In the genomic region with DNA sequence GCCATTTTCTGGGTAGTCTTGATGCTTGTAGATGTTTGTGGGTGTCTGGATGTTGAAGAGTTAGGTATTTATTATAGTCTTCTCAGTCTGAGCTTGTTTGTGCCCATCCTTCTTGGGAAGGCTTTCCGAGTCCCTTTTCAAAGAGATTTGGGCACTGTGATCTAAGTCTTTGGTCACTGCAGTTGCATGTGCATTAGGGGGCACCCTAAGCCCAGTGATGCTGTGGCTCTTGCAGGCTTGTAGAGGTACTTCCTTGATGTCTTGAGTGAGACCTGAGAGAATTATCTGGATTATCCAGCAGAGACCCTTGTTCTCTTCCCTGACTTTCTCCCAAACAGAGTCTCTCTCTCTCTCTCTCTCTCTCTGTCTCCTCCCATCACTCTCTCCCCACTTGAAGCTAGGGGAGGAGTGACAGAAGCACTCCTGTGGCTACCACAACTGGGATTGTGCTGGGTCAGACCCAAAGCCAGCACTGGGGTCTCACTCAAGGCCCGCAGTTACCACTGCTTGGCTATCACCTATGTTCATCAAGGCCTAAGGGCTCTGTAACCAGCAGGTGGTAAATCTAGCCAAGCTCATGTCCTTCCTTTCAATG, we compare ENCODE assay signal across 8 cellular contexts.
DNase-seq lines count a peak whose midpoint lies in the region; ATAC-seq and TF ChIP-seq lines count a peak whose summit lies in the region.

No MANE protein-coding gene starts in this region.

- WGBS in liver = 87% methylated on average over 2 of the region's 2 CpGs

- H3K36me3 ChIP-seq in GM23338 (ENCODE audit: insufficient read depth) = no peaks in the 10 kb centered on the region
- no peaks in the 10 kb centered on the region for H3K36me3 ChIP-seq in OCI-LY1 (ENCODE audit: insufficient read depth, low read length)
- no peaks in the 10 kb centered on the region for H3K36me3 ChIP-seq in liver (ENCODE audit: control insufficient read depth in 4 of 4, insufficient read depth in 3 of 4, low read depth in 1 of 4, low read length in 3 of 4)
- H3K36me3 ChIP-seq in CD4-positive, alpha-beta memory T cell (ENCODE audit: insufficient read depth, low read length) = no peaks in the 10 kb centered on the region

- in situ Hi-C loops in G401 (cut with HindIII; ENCODE audit: low sequenced_read_pairs) = no loop called here

- H3K27me3 Mint-ChIP-seq in GM23338 (ENCODE audit: insufficient read depth, low read depth, poor library complexity) = peaks cover 2% of the 10 kb centered on the region
- peaks cover 0 to 2% of the 10 kb centered on the region in 2 donors for H3K27me3 Mint-ChIP-seq in CD4-positive, alpha-beta memory T cell

- no peaks in the 10 kb centered on the region for H3K79me2 ChIP-seq in GM23338 (replicated peaks; ENCODE audit: insufficient read depth)
- H3K79me2 ChIP-seq in OCI-LY1 (ENCODE audit: insufficient read depth, low read length) = no peaks in the 10 kb centered on the region

- H3K27ac ChIP-seq in GM23338 (ENCODE audit: low read depth) (no peak overlapping the region), OCI-LY1 (ENCODE audit: low read depth, low read length, poor library complexity, severe bottlenecking) (no peak overlapping the region), coronary artery (no peak overlapping the region), liver (ENCODE audit: low read depth in 1 of 2, low read length in 2 of 2) (no peak overlapping the region)
- no peak overlapping the region for H3K27ac ChIP-seq in CD4-positive, alpha-beta memory T cell (ENCODE audit: low read depth, low read length)

- H3K27ac Mint-ChIP-seq in GM23338 = no peak overlapping the region
- H3K27ac Mint-ChIP-seq in CD4-positive, alpha-beta memory T cell = no peak overlapping the region

- H3K4me1 ChIP-seq in GM23338 (ENCODE audit: insufficient read depth) = no peaks in the 10 kb centered on the region
- H3K4me1 ChIP-seq in OCI-LY1 (ENCODE audit: insufficient read depth, low read length, severe bottlenecking) = peaks cover 8% of the 10 kb centered on the region
- H3K4me1 ChIP-seq in liver (ENCODE audit: control insufficient read depth in 4 of 4, insufficient read depth in 4 of 4, low read length in 3 of 4) = no peaks in the 10 kb centered on the region
- H3K4me1 ChIP-seq in CD4-positive, alpha-beta memory T cell (ENCODE audit: insufficient read depth, low read length) = no peaks in the 10 kb centered on the region

- POLR2A ChIA-PET in CD4-positive, alpha-beta memory T cell (lab: Charles Lee; ENCODE audit: partially characterized antibody) = no interaction called here

- H4K20me1 ChIP-seq in GM23338 (replicated peaks; ENCODE audit: insufficient read depth) (no peaks in the 10 kb centered on the region), OCI-LY1 (ENCODE audit: insufficient read depth, low read length) (no peaks in the 10 kb centered on the region)

- no peaks in the 10 kb centered on the region for H3K36me3 Mint-ChIP-seq in GM23338 (ENCODE audit: low read depth)
- H3K36me3 Mint-ChIP-seq in CD4-positive, alpha-beta memory T cell = no peaks in the 10 kb centered on the region

- H3K4me1 Mint-ChIP-seq in GM23338 = no peaks in the 10 kb centered on the region; the same call in 2 of the 3 replicates
- no peaks in the 10 kb centered on the region for H3K4me1 Mint-ChIP-seq in CD4-positive, alpha-beta memory T cell

- no peaks in the 10 kb centered on the region for H3F3A ChIP-seq in GM23338 (replicated peaks; ENCODE audit: low read depth)
- H3F3A ChIP-seq in OCI-LY1 (ENCODE audit: insufficient read depth, low read length) = no peaks in the 10 kb centered on the region

- TF ChIP-seq CTCF in GM23338 (conservative IDR thresholded peaks at IDR 0.05; ENCODE audit: low read depth in 2 of 2) (peak; percentile 95 to 96), OCI-LY1 (IDR thresholded peaks at IDR 0.05; ENCODE audit: low read length) (peak; percentile 84), coronary artery (IDR thresholded peaks at IDR 0.05) (no peak), liver (IDR thresholded peaks at IDR 0.05; ENCODE audit: low read depth, low read length, missing input control) (peak; percentile 56)

- peak; percentile 81 to 86 for TF ChIP-seq RAD21 in liver (IDR thresholded peaks at IDR 0.05)

- no peak overlapping the region for H3K4me3 Mint-ChIP-seq in GM23338
- no peak overlapping the region for H3K4me3 Mint-ChIP-seq in CD4-positive, alpha-beta memory T cell

- peak; percentile 15 for DNase-seq in G401 (ENCODE audit: low spot score)
- peak; percentile 83 for DNase-seq in GM23338 (ENCODE audit: low spot score)
- DNase-seq in coronary artery (ENCODE audit: low spot score) = peak; percentile 72
- no peak for DNase-seq in NCI-H1436 (lab: John Stamatoyannopoulos, UW)
- DNase-seq in CD4-positive, alpha-beta memory T cell = no peak

- no peak overlapping the region for H3K4me2 ChIP-seq in GM23338
- H3K4me2 ChIP-seq in OCI-LY1 (ENCODE audit: low read length) = no peak overlapping the region

- H3K9me2 ChIP-seq in GM23338 (ENCODE audit: insufficient read depth) (0 out of 2 replicates have a peak, but pooled peaks cover 4% of the 10 kb centered on the region), OCI-LY1 (ENCODE audit: low read depth, low read length) (no peaks in the 10 kb centered on the region)

- no peaks in the 10 kb centered on the region for H3K27me3 ChIP-seq in GM23338 (ENCODE audit: insufficient read depth)
- no peaks in the 10 kb centered on the region for H3K27me3 ChIP-seq in OCI-LY1 (ENCODE audit: insufficient read depth, low read length)
- no peaks in the 10 kb centered on the region for H3K27me3 ChIP-seq in liver (ENCODE audit: control insufficient read depth in 4 of 4, insufficient read depth in 4 of 4, low read length in 3 of 4)
- H3K27me3 ChIP-seq in CD4-positive, alpha-beta memory T cell (ENCODE audit: insufficient read depth, low read length) = no peaks in the 10 kb centered on the region

- ATAC-seq in GM23338 = peak; percentile 100
- no peak for ATAC-seq in GM19455 (IDR thresholded peaks at IDR 0.05; ENCODE audit: unreplicated experiment)

- H3K9ac ChIP-seq in OCI-LY1 (ENCODE audit: low read length) (no peak overlapping the region), liver (ENCODE audit: low read depth in 1 of 2, low read length in 2 of 2) (no peak overlapping the region)

- H3K9me3 Mint-ChIP-seq in GM23338 = peaks cover 4% of the 10 kb centered on the region; the same call in 1 of the 3 replicates
- peaks cover 0 to 19% (median 11%) of the 10 kb centered on the region in 8 donors for H3K9me3 Mint-ChIP-seq in CD4-positive, alpha-beta memory T cell

- H3K9me3 ChIP-seq in OCI-LY1 (ENCODE audit: low read length) (no peaks in the 10 kb centered on the region), liver (ENCODE audit: control insufficient read depth in 4 of 4, low read length in 3 of 4) (peaks cover 0 to 4% (median 0%) of the 10 kb centered on the region in 4 donors)
- no peaks in the 10 kb centered on the region for H3K9me3 ChIP-seq in CD4-positive, alpha-beta memory T cell (ENCODE audit: control insufficient read depth in 1 of 2, low read length in 2 of 2)

- intact Hi-C loops in CD4-positive, alpha-beta memory T cell (cut with micrococcal nuclease) = no loop called here

- CTCF ChIA-PET in CD4-positive, alpha-beta memory T cell (lab: Charles Lee; ENCODE audit: partially characterized antibody) = no interaction called here

- H2AFZ ChIP-seq in GM23338 = peak overlapping the region; percentile 88
- no peak overlapping the region for H2AFZ ChIP-seq in OCI-LY1 (ENCODE audit: low read length)

- H3K4me3 ChIP-seq in GM23338 (no peak overlapping the region), OCI-LY1 (ENCODE audit: low read depth, low read length, poor library complexity, severe bottlenecking) (no peak overlapping the region), coronary artery (no peak overlapping the region), liver (ENCODE audit: low read depth in 1 of 3, low read length in 3 of 3) (no peak overlapping the region)
- no peak overlapping the region for H3K4me3 ChIP-seq in CD4-positive, alpha-beta memory T cell (ENCODE audit: low read length in 2 of 2)

TF ChIP-seq in GM23338, 12 proteins besides CTCF, POLR2A, EP300 and RAD21 (continues in another document):
- TF ChIP-seq ZNF331 (CRISPR knock-in tag; IDR thresholded peaks at IDR 0.05; ENCODE audit: low read depth) = no peak
- no peak for TF ChIP-seq STAT1 (IDR thresholded peaks at IDR 0.05; ENCODE audit: unreplicated experiment)
- TF ChIP-seq ZNF114 (CRISPR knock-in tag; IDR thresholded peaks at IDR 0.05) = no peak
- TF ChIP-seq NANOG (IDR thresholded peaks at IDR 0.05; ENCODE audit: borderline replicate concordance) = no peak
- no peak for TF ChIP-seq JUNB (IDR thresholded peaks at IDR 0.05; ENCODE audit: unreplicated experiment)
- TF ChIP-seq CREB1 (CRISPR knock-in tag; IDR thresholded peaks at IDR 0.05; ENCODE audit: low read depth) = no peak

TF ChIP-seq in liver, 16 proteins besides CTCF, POLR2A, EP300 and RAD21:
- TF ChIP-seq YY1 (IDR thresholded peaks at IDR 0.05) = no peak
- no peak for TF ChIP-seq EGR1 (IDR thresholded peaks at IDR 0.05; ENCODE audit: low read depth in 2 of 2)
- TF ChIP-seq SP1 (IDR thresholded peaks at IDR 0.05) = no peak
- no peak for TF ChIP-seq HNF4G (IDR thresholded peaks at IDR 0.05)
- no peak for TF ChIP-seq JUND (IDR thresholded peaks at IDR 0.05)
- TF ChIP-seq RXRA (IDR thresholded peaks at IDR 0.05) = no peak
- no peak for TF ChIP-seq FOXA2 (IDR thresholded peaks at IDR 0.05)
- TF ChIP-seq, protein P1, sequence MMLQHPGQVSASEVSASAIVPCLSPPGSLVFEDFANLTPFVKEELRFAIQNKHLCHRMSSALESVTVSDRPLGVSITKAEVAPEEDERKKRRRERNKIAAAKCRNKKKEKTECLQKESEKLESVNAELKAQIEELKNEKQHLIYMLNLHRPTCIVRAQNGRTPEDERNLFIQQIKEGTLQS (IDR thresholded peaks at IDR 0.05) = no peak
- TF ChIP-seq, protein P2, sequence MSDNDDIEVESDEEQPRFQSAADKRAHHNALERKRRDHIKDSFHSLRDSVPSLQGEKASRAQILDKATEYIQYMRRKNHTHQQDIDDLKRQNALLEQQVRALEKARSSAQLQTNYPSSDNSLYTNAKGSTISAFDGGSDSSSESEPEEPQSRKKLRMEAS (IDR thresholded peaks at IDR 0.05) = no peak
TF ChIP-seq in liver: peak in this region for 0.

Comparison
In these comparisons a context has a peak if more than half of its experiments do, and no peak if none do; other contexts are left out.
1. DNase-seq: peak in G401 (single experiment), GM23338 (single experiment) and coronary artery (single experiment); none in NCI-H1436 (single experiment) and CD4-positive, alpha-beta memory T cell (0 of 5).